ENCODE assay signal across 13 cellular contexts in the genomic region with DNA sequence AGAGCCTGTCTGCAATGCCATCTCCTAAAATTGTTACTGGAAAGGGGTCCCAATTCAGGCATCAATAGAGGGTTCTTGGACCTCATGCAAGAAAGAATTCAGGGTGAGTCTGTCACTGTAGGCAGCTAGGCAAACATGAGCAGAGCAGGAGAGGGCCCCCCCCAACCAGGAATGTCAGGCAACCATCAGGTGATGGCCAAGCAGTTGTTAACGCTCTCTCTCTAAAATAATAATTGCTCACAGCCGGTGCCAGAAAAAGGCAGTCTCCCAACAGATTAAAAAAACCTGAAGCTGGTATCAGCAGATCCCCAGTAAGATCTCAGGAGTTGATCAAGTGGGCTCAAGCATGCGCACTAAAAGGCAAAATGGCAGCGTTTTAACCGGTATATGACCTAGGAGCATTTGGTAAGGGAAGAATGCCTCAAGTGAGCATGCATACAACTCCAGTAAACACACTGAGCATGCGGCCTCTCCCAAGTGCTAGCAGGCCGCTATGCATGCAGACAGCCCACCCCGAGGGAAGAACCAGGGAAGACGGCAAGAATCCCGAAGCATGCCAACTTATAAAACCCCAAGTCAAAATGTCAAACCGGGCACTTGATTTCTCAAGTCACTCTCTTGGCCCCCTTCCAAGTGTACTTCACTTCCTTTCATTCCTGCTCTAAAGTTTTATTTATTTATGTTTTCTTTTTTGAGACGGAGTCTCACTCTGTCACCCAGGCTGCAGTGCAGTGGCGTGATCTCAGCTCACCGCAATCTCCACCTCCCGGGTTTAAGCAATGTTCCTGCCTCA. TPM values are rescaled to one million over a fixed set of nuclear protein-coding genes. Genes with fewer than 3 reads are reported as not detected.
DNase-seq lines count a peak whose midpoint lies in the region; ATAC-seq and TF ChIP-seq lines count a peak whose summit lies in the region.
"Had no signal": no experiment of that assay in that cellular context is flagged by ENCODE, and none has a peak within 500 bp of the region (broad histone marks: within the 10 kb centered on the region; RNA-seq: fewer than 3 reads in every experiment).

No MANE protein-coding gene starts in this region.

- DNase-seq in NCI-H1417 (lab: John Stamatoyannopoulos, UW): peak in 2 of 3 experiments; percentile 12 to 53
- DNase-seq in NCI-H1417 treated with DMSO at 0.1 percent for 48 hours (lab: John Stamatoyannopoulos, UW): no peak
- DNase-seq in NCI-H774 (lab: John Stamatoyannopoulos, UW): peak; percentile 34
- peak; percentile 11 for DNase-seq in fibroblast of peridontal ligament (ENCODE audit: extremely low read depth)
- no peak for DNase-seq in suprapubic skin (ENCODE audit: low spot score in 2 of 2)
- DNase-seq in aorta: no peak
- DNase-seq in T-helper 2 cell treated with Interferon-gamma antibody and Interleukin-4, amounts not matched to agents 5 μg/mL and 100 μg/mL, for 36 hours (ENCODE audit: low spot score): no peak
- DNase-seq in nucleus accumbens (lab: John Stamatoyannopoulos, UW): no peak
- DNase-seq: activated CD4-positive, alpha-beta memory T cell treated with anti-CD3 and anti-CD28 coated beads for 36 hours; activated gamma-delta T cell treated with Interleukin-2 at 50 U/mL for 16 hours; esophagus squamous epithelium; NCI-H1694 had no signal

- peaks cover 11% of the 10 kb centered on the region for H3K4me1 ChIP-seq in suprapubic skin
- no peaks in the 10 kb centered on the region for H3K4me1 ChIP-seq in aorta (ENCODE audit: control insufficient read depth in 1 of 2, insufficient read depth in 2 of 2, low read length in 2 of 2)

- no peak for TF ChIP-seq EP300 in suprapubic skin (IDR thresholded peaks at IDR 0.05)

- H3K9me3 Mint-ChIP-seq in T-helper 2 cell treated with Interferon-gamma antibody and Interleukin-4, amounts not matched to agents 5 μg/mL and 100 μg/mL, for 36 hours: no peaks in the 10 kb centered on the region
- H3K9me3 Mint-ChIP-seq: activated CD4-positive, alpha-beta memory T cell treated with anti-CD3 and anti-CD28 coated beads for 36 hours; central memory CD8-positive, alpha-beta T cell had no signal

- H3K27ac Mint-ChIP-seq in T-helper 2 cell treated with Interferon-gamma antibody and Interleukin-4, amounts not matched to agents 5 μg/mL and 100 μg/mL, for 36 hours: no peak overlapping the region
- H3K27ac Mint-ChIP-seq: activated CD4-positive, alpha-beta memory T cell treated with anti-CD3 and anti-CD28 coated beads for 36 hours had no signal

- H3K36me3 ChIP-seq in suprapubic skin: no peaks in the 10 kb centered on the region
- no peaks in the 10 kb centered on the region for H3K36me3 ChIP-seq in aorta (ENCODE audit: control insufficient read depth in 1 of 2, insufficient read depth in 2 of 2, low read length in 1 of 2)
- H3K36me3 ChIP-seq: esophagus squamous epithelium had no signal

- peaks cover 4% of the 10 kb centered on the region for H3K4me1 Mint-ChIP-seq in T-helper 2 cell treated with Interferon-gamma antibody and Interleukin-4, amounts not matched to agents 5 μg/mL and 100 μg/mL, for 36 hours (ENCODE audit: low read depth)

- no peaks in the 10 kb centered on the region for H3K27me3 Mint-ChIP-seq in T-helper 2 cell treated with Interferon-gamma antibody and Interleukin-4, amounts not matched to agents 5 μg/mL and 100 μg/mL, for 36 hours (ENCODE audit: low read depth)
- H3K27me3 Mint-ChIP-seq: activated CD4-positive, alpha-beta memory T cell treated with anti-CD3 and anti-CD28 coated beads for 36 hours; central memory CD8-positive, alpha-beta T cell had no signal

- H3K9me3 ChIP-seq in suprapubic skin (no peaks in the 10 kb centered on the region), aorta (ENCODE audit: control insufficient read depth, low read length) (no peaks in the 10 kb centered on the region)
- H3K9me3 ChIP-seq: esophagus squamous epithelium had no signal

- H3K4me3 ChIP-seq in suprapubic skin (peak overlapping the region; percentile 11), aorta (ENCODE audit: low read length in 2 of 2) (no peak overlapping the region)

- H3K27ac ChIP-seq in suprapubic skin (no peak overlapping the region), aorta (ENCODE audit: low read depth in 1 of 2, low read length in 2 of 2) (no peak overlapping the region)
- H3K27ac ChIP-seq: esophagus squamous epithelium had no signal

- H3K4me3 Mint-ChIP-seq in T-helper 2 cell treated with Interferon-gamma antibody and Interleukin-4, amounts not matched to agents 5 μg/mL and 100 μg/mL, for 36 hours: no peak overlapping the region
- H3K4me3 Mint-ChIP-seq: activated CD4-positive, alpha-beta memory T cell treated with anti-CD3 and anti-CD28 coated beads for 36 hours; central memory CD8-positive, alpha-beta T cell had no signal

- H3K27me3 ChIP-seq in suprapubic skin (no peaks in the 10 kb centered on the region), aorta (ENCODE audit: control insufficient read depth in 1 of 2, insufficient read depth in 2 of 2, low read length in 1 of 2) (no peaks in the 10 kb centered on the region)
- H3K27me3 ChIP-seq: esophagus squamous epithelium had no signal

- no peak for ATAC-seq in aorta (ENCODE audit: low FRiP score)

- intact Hi-C loops in aorta (cut with DNase I): no loop called here

- no peaks in the 10 kb centered on the region for H3K36me3 Mint-ChIP-seq in T-helper 2 cell treated with Interferon-gamma antibody and Interleukin-4, amounts not matched to agents 5 μg/mL and 100 μg/mL, for 36 hours (ENCODE audit: low read depth)
- H3K36me3 Mint-ChIP-seq: activated CD4-positive, alpha-beta memory T cell treated with anti-CD3 and anti-CD28 coated beads for 36 hours had no signal

- no peak for TF ChIP-seq POLR2A in suprapubic skin (IDR thresholded peaks at IDR 0.05)

- WGBS in suprapubic skin: 56% methylated on average over 15 of the region's 15 CpGs
- 54 to 56% methylated on average over 15 of the region's 15 CpGs for WGBS in aorta, 2 donors

- TF ChIP-seq CTCF in suprapubic skin (IDR thresholded peaks at IDR 0.05): no peak

RNA-seq across cellular contexts. Expression of gene RNGTT, which starts 44.0 kb away (rescaled TPM):
- total RNA-seq in suprapubic skin: 10 to 100 TPM in 2 of 4 donors, 1 to 10 TPM in 2; 8.6 to 13.6 (median 11.6) TPM
- total RNA-seq in aorta: 10 to 100 TPM; 12.8 to 15.5 TPM
- 1 to 10 TPM; 4.1 to 7.0 TPM for polyA plus RNA-seq in aorta

Comparison
In these comparisons a context has a peak if more than half of its experiments do, and no peak if none do; other contexts are left out.
1. DNase-seq: peak in NCI-H1417 (2 of 3), NCI-H774 (single experiment) and fibroblast of peridontal ligament (single experiment); none in NCI-H1417 treated with DMSO at 0.1 percent for 48 hours (single experiment), suprapubic skin (0 of 2), aorta (0 of 2), T-helper 2 cell treated with Interferon-gamma antibody and Interleukin-4, amounts not matched to agents 5 μg/mL and 100 μg/mL, for 36 hours (single experiment) and nucleus accumbens (0 of 56).